In the genomic region with DNA sequence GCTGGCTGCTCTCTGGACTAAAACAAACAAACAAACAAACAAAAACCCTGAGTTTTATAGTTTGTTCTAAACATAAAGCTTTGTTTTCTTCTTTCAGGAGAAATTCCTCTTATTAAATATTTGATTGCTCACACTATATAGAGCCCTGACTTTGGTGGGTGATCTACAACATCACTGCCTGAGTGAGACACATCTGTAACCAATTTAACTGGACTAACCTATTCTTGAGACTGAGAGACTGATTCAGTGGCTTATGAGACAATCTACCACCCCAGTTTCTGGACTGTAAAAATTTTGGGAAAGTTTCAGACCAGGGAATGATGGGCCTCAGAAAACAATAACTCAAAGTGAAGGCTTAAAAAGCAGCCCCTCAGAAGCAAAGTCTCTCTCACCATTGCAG, we compare ENCODE assay signal across 29 cellular contexts.
"Had no signal": no experiment of that assay in that cellular context is flagged by ENCODE, and none has a peak within 500 bp of the region (broad histone marks: within the 10 kb centered on the region; RNA-seq: fewer than 3 reads in every experiment).

No MANE protein-coding gene starts in this region.

- ATAC-seq: activated CD4-positive, alpha-beta T cell treated with anti-CD3 and anti-CD28 coated beads for 36 hours; activated T-helper 17 cell treated with anti-CD3 and anti-CD28 coated beads, Interleukin-2, amount 50 U/mL, for 72 hours; body of pancreas; effector memory CD8-positive, alpha-beta T cell; foreskin keratinocyte; gastrocnemius medialis; heart left ventricle had no signal

- H3K27ac ChIP-seq: adrenal gland, body of pancreas, esophagus muscularis mucosa, foreskin keratinocyte, gastrocnemius medialis, heart left ventricle had no signal

- H3K36me3 ChIP-seq: adrenal gland, esophagus muscularis mucosa, gastrocnemius medialis, heart left ventricle had no signal

- H3K9me3 ChIP-seq: adrenal gland, body of pancreas, esophagus muscularis mucosa, gastrocnemius medialis, heart left ventricle had no signal

- H3K27me3 ChIP-seq: adrenal gland, body of pancreas, esophagus muscularis mucosa, foreskin keratinocyte, gastrocnemius medialis, heart left ventricle had no signal

- H3K4me3 ChIP-seq: adrenal gland, body of pancreas, esophagus muscularis mucosa, gastrocnemius medialis, heart left ventricle had no signal

- DNase-seq: activated CD4-positive, alpha-beta memory T cell treated with anti-CD3 and anti-CD28 coated beads, Interleukin-2, amount 10 ng/mL, durations not matched to agents 7 days and 5 days; activated CD4-positive, alpha-beta T cell treated with anti-CD3 and anti-CD28 coated beads for 36 hours; activated CD4-positive, alpha-beta T cell treated with anti-CD3 and anti-CD28 coated beads, Interleukin-2, amount 10 ng/mL, durations not matched to agents 24 days and 14 days; activated CD4-positive, CD25-positive, alpha-beta regulatory T cell; activated CD4-positive, CD25-positive, alpha-beta regulatory T cell treated with anti-CD3 and anti-CD28 coated beads, Interleukin-2, amount 50 U/mL, for 72 hours; activated CD8-positive, alpha-beta memory T cell treated with anti-CD3 and anti-CD28 coated beads, Interleukin-2, amount 50 U/mL, for 48 hours; activated effector memory CD4-positive, alpha-beta T cell treated with Interleukin-2 at 50 U/mL for 16 hours; activated gamma-delta T cell treated with Interleukin-2 at 50 U/mL for 16 hours; activated naive CD4-positive, alpha-beta T cell treated with anti-CD3 and anti-CD28 coated beads, Interleukin-2, amount 50 U/mL, for 16 hours; activated naive CD4-positive, alpha-beta T cell treated with Interleukin-2 at 50 U/mL for 16 hours; activated T-cell treated with anti-CD3 and anti-CD28 coated beads for 4 hours; activated T-cell treated with anti-CD3 and anti-CD28 coated beads, Interleukin-2, amount 50 U/mL, for 24 hours; adrenal gland; amygdala; aorta; body of pancreas; caudate nucleus; cortex of kidney; dermis blood vessel endothelial cell; effector CD4-positive, alpha-beta T cell; effector memory CD8-positive, alpha-beta T cell; erythroblast; foreskin keratinocyte; gastrocnemius medialis; glutamatergic neuron; heart left ventricle; T-helper 2 cell had no signal

- H3K4me1 ChIP-seq: adrenal gland, body of pancreas, esophagus muscularis mucosa, foreskin keratinocyte, gastrocnemius medialis, heart left ventricle had no signal
